In genomic region chr14:105455766-105456660, GRCh38 we compare ENCODE assay signal across 1 cellular context.
TF ChIP-seq lines count a peak whose summit lies in the region.

No MANE protein-coding gene starts in this region.

TF ChIP-seq in K562, 482 proteins besides CTCF, POLR2A, EP300 and RAD21:
- peak; percentile 41; the same call in 1 of the 2 replicates for TF ChIP-seq POLR2G (IDR thresholded peaks at IDR 0.05; ENCODE audit: low read depth, low read length)
- TF ChIP-seq ATF4 (CRISPR knock-in tag; IDR thresholded peaks at IDR 0.05): no peak
